2 cellular contexts compared by ENCODE assay signal in genomic region chr5:179617930-179618329, GRCh38.
TF ChIP-seq lines count a peak whose summit lies in the region.

No MANE protein-coding gene starts in this region.

TF ChIP-seq in HEK293, 187 proteins besides CTCF, POLR2A, EP300 and RAD21 (continued from another document):
- no peak for TF ChIP-seq ZNF132 (tag by site-specific recombination; IDR thresholded peaks at IDR 0.05; ENCODE audit: borderline replicate concordance)
- TF ChIP-seq GFI1B (tag by site-specific recombination; IDR thresholded peaks at IDR 0.05): no peak
- no peak for TF ChIP-seq ZNF140 (tag by site-specific recombination; IDR thresholded peaks at IDR 0.05)
- no peak for TF ChIP-seq ZNF433 (tag by site-specific recombination; IDR thresholded peaks at IDR 0.05; ENCODE audit: low read depth)
- TF ChIP-seq ZNF785 (tag by site-specific recombination; IDR thresholded peaks at IDR 0.05): no peak
- TF ChIP-seq ZNF610 (tag by site-specific recombination; IDR thresholded peaks at IDR 0.05; ENCODE audit: borderline replicate concordance): no peak
- no peak for TF ChIP-seq ZNF596 (tag by site-specific recombination; IDR thresholded peaks at IDR 0.05)
- TF ChIP-seq AEBP2 (tag by site-specific recombination; IDR thresholded peaks at IDR 0.05; ENCODE audit: borderline replicate concordance): no peak
- no peak for TF ChIP-seq ZNF19 (tag by site-specific recombination; IDR thresholded peaks at IDR 0.05; ENCODE audit: low read depth)
- no peak for TF ChIP-seq ZNF174 (tag by site-specific recombination; IDR thresholded peaks at IDR 0.05)
- no peak for TF ChIP-seq ZNF529 (tag by site-specific recombination; IDR thresholded peaks at IDR 0.05; ENCODE audit: insufficient replicate concordance)
- TF ChIP-seq KLF16 (tag by site-specific recombination; IDR thresholded peaks at IDR 0.05): no peak
- TF ChIP-seq ZNF76 (tag by site-specific recombination; IDR thresholded peaks at IDR 0.05; ENCODE audit: borderline replicate concordance, low read depth): no peak
- TF ChIP-seq ZSCAN5A (tag by site-specific recombination; IDR thresholded peaks at IDR 0.05): no peak
- TF ChIP-seq ZFP69B (tag by site-specific recombination; IDR thresholded peaks at IDR 0.05): no peak
- no peak for TF ChIP-seq ZNF707 (tag by site-specific recombination; IDR thresholded peaks at IDR 0.05)

TF ChIP-seq in neural cell, 6 proteins besides CTCF, POLR2A, EP300 and RAD21:
- TF ChIP-seq REST (IDR thresholded peaks at IDR 0.05; ENCODE audit: borderline replicate concordance) (no peak), MXI1 (conservative IDR thresholded peaks at IDR 0.05; ENCODE audit: poor library complexity, severe bottlenecking) (no peak), SMC3 (conservative IDR thresholded peaks at IDR 0.05; ENCODE audit: poor library complexity) (no peak), POLR2AphosphoS5 (IDR thresholded peaks at IDR 0.05) (no peak), TAF1 (IDR thresholded peaks at IDR 0.05; ENCODE audit: low read depth) (no peak), EZH2 (IDR thresholded peaks at IDR 0.05; ENCODE audit: borderline replicate concordance, insufficient read depth, low read length, poor library complexity, severe bottlenecking) (no peak)
